29 cellular contexts compared by ENCODE assay signal in the genomic region with DNA sequence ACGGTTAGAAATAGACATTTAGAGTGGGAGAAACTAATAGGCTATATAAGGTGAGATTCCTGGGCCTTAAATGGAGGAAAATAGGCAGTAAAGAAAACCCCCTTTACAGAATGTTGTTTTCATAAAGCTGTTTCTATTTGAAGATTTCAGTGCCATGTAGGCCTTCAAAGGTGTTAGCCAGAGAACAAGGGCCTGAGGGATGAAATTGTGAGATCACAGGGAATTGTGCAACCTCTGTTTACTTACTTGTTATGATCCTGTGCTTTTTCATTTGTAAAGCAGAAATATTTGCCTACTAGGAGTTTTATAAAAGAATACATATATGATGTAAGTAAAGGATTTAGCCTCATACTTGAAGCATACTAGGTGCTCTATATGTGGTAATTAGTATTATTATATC.
"Had no signal": no experiment of that assay in that cellular context is flagged by ENCODE, and none has a peak within 500 bp of the region (broad histone marks: within the 10 kb centered on the region; RNA-seq: fewer than 3 reads in every experiment).

No MANE protein-coding gene starts in this region.

- H3K4me3 Mint-ChIP-seq: naive thymus-derived CD8-positive, alpha-beta T cell; natural killer cell treated with Interleukin-12 subunit alpha and Interleukin-12 subunit beta and Interleukin-15 and Interleukin-18, amount 100 ng/mL, for 72 hours; nephron progenitor cell; neural crest cell; stimulated activated memory B cell treated with anti-CD40 and anti-IgM and Interleukin-4, amounts not matched to agents 10 μg/mL and 1 μg/mL and 100 μg/mL, for 72 hours; stimulated activated naive CD8-positive, alpha-beta T cell treated with anti-CD3 and anti-CD28 coated beads, Interleukin-15, amount 100 ng/mL, for 72 hours; type B pancreatic cell had no signal

- H3K4me1 Mint-ChIP-seq: naive thymus-derived CD8-positive, alpha-beta T cell; nephron progenitor cell; neural crest cell; stimulated activated memory B cell treated with anti-CD40 and anti-IgM and Interleukin-4, amounts not matched to agents 10 μg/mL and 1 μg/mL and 100 μg/mL, for 72 hours; stimulated activated naive CD8-positive, alpha-beta T cell treated with anti-CD3 and anti-CD28 coated beads, Interleukin-15, amount 100 ng/mL, for 72 hours had no signal

- H3K4me1 ChIP-seq: pancreas, prostate gland, spleen, suprapubic skin, testis, tibial artery, transverse colon, upper lobe of right lung, uterus had no signal

- H3K9me3 ChIP-seq: neutrophil, pancreas, prostate gland, spleen, suprapubic skin, testis, tibial artery, transverse colon, upper lobe of right lung, uterus had no signal

- H3K9me3 Mint-ChIP-seq: stimulated activated memory B cell treated with anti-CD40 and anti-IgM and Interleukin-4, amounts not matched to agents 10 μg/mL and 1 μg/mL and 100 μg/mL, for 72 hours; stimulated activated naive CD8-positive, alpha-beta T cell treated with anti-CD3 and anti-CD28 coated beads, Interleukin-15, amount 100 ng/mL, for 72 hours; type B pancreatic cell had no signal

- H3K27me3 Mint-ChIP-seq: naive thymus-derived CD8-positive, alpha-beta T cell; natural killer cell treated with Interleukin-12 subunit alpha and Interleukin-12 subunit beta and Interleukin-15 and Interleukin-18, amount 100 ng/mL, for 72 hours; stimulated activated memory B cell treated with anti-CD40 and anti-IgM and Interleukin-4, amounts not matched to agents 10 μg/mL and 1 μg/mL and 100 μg/mL, for 72 hours; stimulated activated naive CD8-positive, alpha-beta T cell treated with anti-CD3 and anti-CD28 coated beads, Interleukin-15, amount 100 ng/mL, for 72 hours; type B pancreatic cell had no signal

- H3K27me3 ChIP-seq: neutrophil, spleen, suprapubic skin, testis, tibial artery, transverse colon, upper lobe of right lung, uterus had no signal

- H3K27ac ChIP-seq: neutrophil, pancreas, prostate gland, skin epidermis, spleen, suprapubic skin, testis, tibial artery, transverse colon, upper lobe of right lung, uterus had no signal

- H3K36me3 Mint-ChIP-seq: naive thymus-derived CD8-positive, alpha-beta T cell; natural killer cell treated with Interleukin-12 subunit alpha and Interleukin-12 subunit beta and Interleukin-15 and Interleukin-18, amount 100 ng/mL, for 72 hours; stimulated activated memory B cell treated with anti-CD40 and anti-IgM and Interleukin-4, amounts not matched to agents 10 μg/mL and 1 μg/mL and 100 μg/mL, for 72 hours; type B pancreatic cell had no signal

- H3K27ac Mint-ChIP-seq: naive thymus-derived CD8-positive, alpha-beta T cell; natural killer cell treated with Interleukin-12 subunit alpha and Interleukin-12 subunit beta and Interleukin-15 and Interleukin-18, amount 100 ng/mL, for 72 hours; nephron progenitor cell; stimulated activated memory B cell treated with anti-CD40 and anti-IgM and Interleukin-4, amounts not matched to agents 10 μg/mL and 1 μg/mL and 100 μg/mL, for 72 hours; stimulated activated naive CD8-positive, alpha-beta T cell treated with anti-CD3 and anti-CD28 coated beads, Interleukin-15, amount 100 ng/mL, for 72 hours; type B pancreatic cell had no signal

- H3K4me3 ChIP-seq: pancreas, prostate gland, skin epidermis, smooth muscle cell, spleen, suprapubic skin, testis, tibial artery, transverse colon, upper lobe of right lung, uterus had no signal

- FAIRE-seq: pancreas had no signal

- H3K36me3 ChIP-seq: neutrophil, pancreas, prostate gland, spleen, suprapubic skin, tibial artery, transverse colon, upper lobe of right lung, uterus had no signal

- DNase-seq: naive thymus-derived CD8-positive, alpha-beta T cell; nephron progenitor cell; nucleus accumbens; pancreas; right cardiac atrium; spleen; stimulated activated CD4-positive, alpha-beta T cell treated with anti-CD3 and anti-CD28 coated beads, Interleukin-12 subunit alpha, Interleukin-12 subunit beta, amount 100 ng/mL, for 4 hours; stimulated activated CD4-positive, alpha-beta T cell treated with anti-CD3 and anti-CD28 coated beads, Interleukin-1b, Interleukin-23, amount 100 ng/mL, for 48 hours; stimulated activated CD4-positive, alpha-beta T cell treated with anti-CD3 and anti-CD28 coated beads, Interleukin-4, amount 100 ng/mL, for 1 hour; stimulated activated CD4-positive, alpha-beta T cell treated with anti-CD3 and anti-CD28 coated beads, Interleukin-4, amount 100 ng/mL, for 4 hours; stimulated activated CD8-positive, alpha-beta memory T cell treated with anti-CD3 and anti-CD28 coated beads, Interleukin-4, amount 100 ng/mL, for 48 hours; stimulated activated naive CD4-positive, alpha-beta T cell; stimulated activated naive CD8-positive, alpha-beta T cell treated with anti-CD3 and anti-CD28 coated beads, Interleukin-15, amount 100 ng/mL, for 72 hours; stimulated activated naive CD8-positive, alpha-beta T cell treated with anti-CD3 and anti-CD28 coated beads, Interleukin-15, Interleukin-2, amounts not matched to agents 100 U/mL and 50 U/mL, for 24 hours; substantia nigra; testis; tibial artery; transverse colon; upper lobe of right lung; uterus had no signal
